1 cellular context compared by ENCODE assay signal in the genomic region with DNA sequence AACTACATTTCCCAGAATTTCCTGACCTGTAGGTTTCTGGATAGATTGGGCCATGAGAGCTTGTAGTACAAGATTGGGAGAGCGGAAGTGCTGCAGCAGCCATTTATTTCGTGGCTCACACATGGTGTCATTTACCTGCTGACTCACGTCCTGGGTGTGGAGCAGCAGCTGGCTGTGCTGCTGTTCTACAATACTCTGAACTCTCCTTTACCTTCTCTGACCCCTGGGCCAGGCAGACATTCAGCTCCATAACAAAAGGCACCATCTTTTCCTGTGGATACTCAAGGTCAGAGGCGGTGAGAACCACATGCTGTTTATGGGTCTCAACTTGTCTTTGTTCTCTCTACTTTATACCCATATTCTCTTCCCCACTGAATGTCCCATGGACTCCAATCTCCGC.
TF ChIP-seq lines count a peak whose summit lies in the region.

No MANE protein-coding gene starts in this region.

TF ChIP-seq in HepG2, 621 proteins besides CTCF, POLR2A, EP300 and RAD21:
- TF ChIP-seq, protein P1, sequence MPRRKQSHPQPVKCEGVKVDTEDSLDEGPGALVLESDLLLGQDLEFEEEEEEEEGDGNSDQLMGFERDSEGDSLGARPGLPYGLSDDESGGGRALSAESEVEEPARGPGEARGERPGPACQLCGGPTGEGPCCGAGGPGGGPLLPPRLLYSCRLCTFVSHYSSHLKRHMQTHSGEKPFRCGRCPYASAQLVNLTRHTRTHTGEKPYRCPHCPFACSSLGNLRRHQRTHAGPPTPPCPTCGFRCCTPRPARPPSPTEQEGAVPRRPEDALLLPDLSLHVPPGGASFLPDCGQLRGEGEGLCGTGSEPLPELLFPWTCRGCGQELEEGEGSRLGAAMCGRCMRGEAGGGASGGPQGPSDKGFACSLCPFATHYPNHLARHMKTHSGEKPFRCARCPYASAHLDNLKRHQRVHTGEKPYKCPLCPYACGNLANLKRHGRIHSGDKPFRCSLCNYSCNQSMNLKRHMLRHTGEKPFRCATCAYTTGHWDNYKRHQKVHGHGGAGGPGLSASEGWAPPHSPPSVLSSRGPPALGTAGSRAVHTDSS (CRISPR knock-in tag; conservative IDR thresholded peaks at IDR 0.05): no peak
- TF ChIP-seq, protein P2, sequence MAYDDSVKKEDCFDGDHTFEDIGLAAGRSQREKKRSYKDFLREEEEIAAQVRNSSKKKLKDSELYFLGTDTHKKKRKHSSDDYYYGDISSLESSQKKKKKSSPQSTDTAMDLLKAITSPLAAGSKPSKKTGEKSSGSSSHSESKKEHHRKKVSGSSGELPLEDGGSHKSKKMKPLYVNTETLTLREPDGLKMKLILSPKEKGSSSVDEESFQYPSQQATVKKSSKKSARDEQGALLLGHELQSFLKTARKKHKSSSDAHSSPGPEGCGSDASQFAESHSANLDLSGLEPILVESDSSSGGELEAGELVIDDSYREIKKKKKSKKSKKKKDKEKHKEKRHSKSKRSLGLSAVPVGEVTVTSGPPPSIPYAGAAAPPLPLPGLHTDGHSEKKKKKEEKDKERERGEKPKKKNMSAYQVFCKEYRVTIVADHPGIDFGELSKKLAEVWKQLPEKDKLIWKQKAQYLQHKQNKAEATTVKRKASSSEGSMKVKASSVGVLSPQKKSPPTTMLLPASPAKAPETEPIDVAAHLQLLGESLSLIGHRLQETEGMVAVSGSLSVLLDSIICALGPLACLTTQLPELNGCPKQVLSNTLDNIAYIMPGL (CRISPR knock-in tag; IDR thresholded peaks at IDR 0.05; ENCODE audit: borderline replicate concordance in 1 of 2, low read depth in 1 of 2): no peak
- TF ChIP-seq, protein P3, sequence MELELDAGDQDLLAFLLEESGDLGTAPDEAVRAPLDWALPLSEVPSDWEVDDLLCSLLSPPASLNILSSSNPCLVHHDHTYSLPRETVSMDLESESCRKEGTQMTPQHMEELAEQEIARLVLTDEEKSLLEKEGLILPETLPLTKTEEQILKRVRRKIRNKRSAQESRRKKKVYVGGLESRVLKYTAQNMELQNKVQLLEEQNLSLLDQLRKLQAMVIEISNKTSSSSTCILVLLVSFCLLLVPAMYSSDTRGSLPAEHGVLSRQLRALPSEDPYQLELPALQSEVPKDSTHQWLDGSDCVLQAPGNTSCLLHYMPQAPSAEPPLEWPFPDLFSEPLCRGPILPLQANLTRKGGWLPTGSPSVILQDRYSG (CRISPR knock-in tag; IDR thresholded peaks at IDR 0.05): no peak
- TF ChIP-seq MTF1 (CRISPR knock-in tag; IDR thresholded peaks at IDR 0.05) (no peak), ZNF879 (CRISPR knock-in tag; IDR thresholded peaks at IDR 0.05) (no peak), AKAP8 (CRISPR knock-in tag; IDR thresholded peaks at IDR 0.05) (no peak), ZKSCAN1 (IDR thresholded peaks at IDR 0.05; ENCODE audit: low read length) (no peak), ZNF768 (CRISPR knock-in tag; IDR thresholded peaks at IDR 0.05) (0 out of 2 replicates have a peak, but pooled peaks have one; percentile 25), SPEN (CRISPR knock-in tag; IDR thresholded peaks at IDR 0.05; ENCODE audit: low read depth) (no peak), HHEX (CRISPR knock-in tag; IDR thresholded peaks at IDR 0.05) (no peak), ZNF672 (CRISPR knock-in tag; IDR thresholded peaks at IDR 0.05) (no peak), ZBTB20 (CRISPR knock-in tag; IDR thresholded peaks at IDR 0.05; ENCODE audit: borderline replicate concordance, low read depth) (no peak), ZNF12 (CRISPR knock-in tag; IDR thresholded peaks at IDR 0.05) (peak; percentile 68; the same call in 1 of the 2 replicates), TOE1 (CRISPR knock-in tag; IDR thresholded peaks at IDR 0.05) (no peak), CBX5 (CRISPR knock-in tag; IDR thresholded peaks at IDR 0.05; ENCODE audit: borderline replicate concordance) (no peak), ZNF547 (CRISPR knock-in tag; IDR thresholded peaks at IDR 0.05) (no peak), SSRP1 (CRISPR knock-in tag; IDR thresholded peaks at IDR 0.05) (no peak), ZNF446 (CRISPR knock-in tag; IDR thresholded peaks at IDR 0.05) (no peak), RORA (CRISPR knock-in tag; IDR thresholded peaks at IDR 0.05) (no peak), ZNF674 (CRISPR knock-in tag; IDR thresholded peaks at IDR 0.05; ENCODE audit: low read depth) (no peak), FOSL2 (CRISPR knock-in tag; IDR thresholded peaks at IDR 0.05) (peak; percentile 35; the same call in 1 of the 2 replicates), KAT7 (CRISPR knock-in tag; IDR thresholded peaks at IDR 0.05; ENCODE audit: borderline replicate concordance) (no peak), KDM2A (CRISPR knock-in tag; IDR thresholded peaks at IDR 0.05; ENCODE audit: borderline replicate concordance, low read depth) (no peak), NAIF1 (CRISPR knock-in tag; IDR thresholded peaks at IDR 0.05; ENCODE audit: borderline replicate concordance) (no peak)
- TF ChIP-seq, protein P4, sequence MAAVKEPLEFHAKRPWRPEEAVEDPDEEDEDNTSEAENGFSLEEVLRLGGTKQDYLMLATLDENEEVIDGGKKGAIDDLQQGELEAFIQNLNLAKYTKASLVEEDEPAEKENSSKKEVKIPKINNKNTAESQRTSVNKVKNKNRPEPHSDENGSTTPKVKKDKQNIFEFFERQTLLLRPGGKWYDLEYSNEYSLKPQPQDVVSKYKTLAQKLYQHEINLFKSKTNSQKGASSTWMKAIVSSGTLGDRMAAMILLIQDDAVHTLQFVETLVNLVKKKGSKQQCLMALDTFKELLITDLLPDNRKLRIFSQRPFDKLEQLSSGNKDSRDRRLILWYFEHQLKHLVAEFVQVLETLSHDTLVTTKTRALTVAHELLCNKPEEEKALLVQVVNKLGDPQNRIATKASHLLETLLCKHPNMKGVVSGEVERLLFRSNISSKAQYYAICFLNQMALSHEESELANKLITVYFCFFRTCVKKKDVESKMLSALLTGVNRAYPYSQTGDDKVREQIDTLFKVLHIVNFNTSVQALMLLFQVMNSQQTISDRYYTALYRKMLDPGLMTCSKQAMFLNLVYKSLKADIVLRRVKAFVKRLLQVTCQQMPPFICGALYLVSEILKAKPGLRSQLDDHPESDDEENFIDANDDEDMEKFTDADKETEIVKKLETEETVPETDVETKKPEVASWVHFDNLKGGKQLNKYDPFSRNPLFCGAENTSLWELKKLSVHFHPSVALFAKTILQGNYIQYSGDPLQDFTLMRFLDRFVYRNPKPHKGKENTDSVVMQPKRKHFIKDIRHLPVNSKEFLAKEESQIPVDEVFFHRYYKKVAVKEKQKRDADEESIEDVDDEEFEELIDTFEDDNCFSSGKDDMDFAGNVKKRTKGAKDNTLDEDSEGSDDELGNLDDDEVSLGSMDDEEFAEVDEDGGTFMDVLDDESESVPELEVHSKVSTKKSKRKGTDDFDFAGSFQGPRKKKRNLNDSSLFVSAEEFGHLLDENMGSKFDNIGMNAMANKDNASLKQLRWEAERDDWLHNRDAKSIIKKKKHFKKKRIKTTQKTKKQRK (IDR thresholded peaks at IDR 0.05; ENCODE audit: low read length): no peak
- TF ChIP-seq, protein P5, sequence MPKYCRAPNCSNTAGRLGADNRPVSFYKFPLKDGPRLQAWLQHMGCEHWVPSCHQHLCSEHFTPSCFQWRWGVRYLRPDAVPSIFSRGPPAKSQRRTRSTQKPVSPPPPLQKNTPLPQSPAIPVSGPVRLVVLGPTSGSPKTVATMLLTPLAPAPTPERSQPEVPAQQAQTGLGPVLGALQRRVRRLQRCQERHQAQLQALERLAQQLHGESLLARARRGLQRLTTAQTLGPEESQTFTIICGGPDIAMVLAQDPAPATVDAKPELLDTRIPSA (CRISPR knock-in tag; IDR thresholded peaks at IDR 0.05; ENCODE audit: borderline replicate concordance): no peak
- TF ChIP-seq, protein P6, sequence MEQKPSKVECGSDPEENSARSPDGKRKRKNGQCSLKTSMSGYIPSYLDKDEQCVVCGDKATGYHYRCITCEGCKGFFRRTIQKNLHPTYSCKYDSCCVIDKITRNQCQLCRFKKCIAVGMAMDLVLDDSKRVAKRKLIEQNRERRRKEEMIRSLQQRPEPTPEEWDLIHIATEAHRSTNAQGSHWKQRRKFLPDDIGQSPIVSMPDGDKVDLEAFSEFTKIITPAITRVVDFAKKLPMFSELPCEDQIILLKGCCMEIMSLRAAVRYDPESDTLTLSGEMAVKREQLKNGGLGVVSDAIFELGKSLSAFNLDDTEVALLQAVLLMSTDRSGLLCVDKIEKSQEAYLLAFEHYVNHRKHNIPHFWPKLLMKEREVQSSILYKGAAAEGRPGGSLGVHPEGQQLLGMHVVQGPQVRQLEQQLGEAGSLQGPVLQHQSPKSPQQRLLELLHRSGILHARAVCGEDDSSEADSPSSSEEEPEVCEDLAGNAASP (CRISPR knock-in tag; IDR thresholded peaks at IDR 0.05; ENCODE audit: borderline replicate concordance): 0 out of 2 replicates have a peak, but pooled peaks have one; percentile 25
- TF ChIP-seq, protein P7, sequence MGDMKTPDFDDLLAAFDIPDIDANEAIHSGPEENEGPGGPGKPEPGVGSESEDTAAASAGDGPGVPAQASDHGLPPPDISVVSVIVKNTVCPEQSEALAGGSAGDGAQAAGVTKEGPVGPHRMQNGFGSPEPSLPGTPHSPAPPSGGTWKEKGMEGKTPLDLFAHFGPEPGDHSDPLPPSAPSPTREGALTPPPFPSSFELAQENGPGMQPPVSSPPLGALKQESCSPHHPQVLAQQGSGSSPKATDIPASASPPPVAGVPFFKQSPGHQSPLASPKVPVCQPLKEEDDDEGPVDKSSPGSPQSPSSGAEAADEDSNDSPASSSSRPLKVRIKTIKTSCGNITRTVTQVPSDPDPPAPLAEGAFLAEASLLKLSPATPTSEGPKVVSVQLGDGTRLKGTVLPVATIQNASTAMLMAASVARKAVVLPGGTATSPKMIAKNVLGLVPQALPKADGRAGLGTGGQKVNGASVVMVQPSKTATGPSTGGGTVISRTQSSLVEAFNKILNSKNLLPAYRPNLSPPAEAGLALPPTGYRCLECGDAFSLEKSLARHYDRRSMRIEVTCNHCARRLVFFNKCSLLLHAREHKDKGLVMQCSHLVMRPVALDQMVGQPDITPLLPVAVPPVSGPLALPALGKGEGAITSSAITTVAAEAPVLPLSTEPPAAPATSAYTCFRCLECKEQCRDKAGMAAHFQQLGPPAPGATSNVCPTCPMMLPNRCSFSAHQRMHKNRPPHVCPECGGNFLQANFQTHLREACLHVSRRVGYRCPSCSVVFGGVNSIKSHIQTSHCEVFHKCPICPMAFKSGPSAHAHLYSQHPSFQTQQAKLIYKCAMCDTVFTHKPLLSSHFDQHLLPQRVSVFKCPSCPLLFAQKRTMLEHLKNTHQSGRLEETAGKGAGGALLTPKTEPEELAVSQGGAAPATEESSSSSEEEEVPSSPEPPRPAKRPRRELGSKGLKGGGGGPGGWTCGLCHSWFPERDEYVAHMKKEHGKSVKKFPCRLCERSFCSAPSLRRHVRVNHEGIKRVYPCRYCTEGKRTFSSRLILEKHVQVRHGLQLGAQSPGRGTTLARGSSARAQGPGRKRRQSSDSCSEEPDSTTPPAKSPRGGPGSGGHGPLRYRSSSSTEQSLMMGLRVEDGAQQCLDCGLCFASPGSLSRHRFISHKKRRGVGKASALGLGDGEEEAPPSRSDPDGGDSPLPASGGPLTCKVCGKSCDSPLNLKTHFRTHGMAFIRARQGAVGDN (CRISPR knock-in tag; IDR thresholded peaks at IDR 0.05): no peak
